Comparison of ENCODE assay signal across 9 cellular contexts in genomic region chr1:206809504-206810084, GRCh38. TPM values are rescaled to one million over a fixed set of nuclear protein-coding genes. Genes with fewer than 3 reads are reported as not detected.
A peak's percentile ranks its signal among the peaks of the same experiment; 100 is the strongest.
DNase-seq lines count a peak whose midpoint lies in the region; ATAC-seq, FAIRE-seq and TF ChIP-seq lines count a peak whose summit lies in the region.
"Had no signal": no experiment of that assay in that cellular context is flagged by ENCODE, and none has a peak within 500 bp of the region (broad histone marks: within the 10 kb centered on the region; RNA-seq: fewer than 3 reads in every experiment).

No MANE protein-coding gene starts in this region.

- no peaks in the 10 kb centered on the region for H3K4me1 ChIP-seq in kidney (ENCODE audit: control insufficient read depth in 1 of 2, insufficient read depth in 1 of 2, low read depth in 1 of 2, low read length in 2 of 2)

- DNase-seq in DMS 273 (lab: John Stamatoyannopoulos, UW; ENCODE audit: unreplicated experiment) (peak; percentile 40), DMS 273 treated with DMSO at 0.1 percent for 48 hours (lab: John Stamatoyannopoulos, UW) (no peak), Kasumi-1 (lab: John Stamatoyannopoulos, UW) (peak; percentile 28 to 39), kidney (no peak), D341Med (ENCODE audit: low spot score) (no peak), dedifferentiated amniotic fluid mesenchymal stem cell (ENCODE audit: extremely low spot score) (no peak)
- peak; percentile 51 for DNase-seq in activated CD4-positive, alpha-beta T cell treated with anti-CD3 and anti-CD28 coated beads for 48 hours

- H3K27ac ChIP-seq in kidney (ENCODE audit: low read depth in 2 of 2, low read length in 2 of 2), result no peak overlapping the region

- no peaks in the 10 kb centered on the region for H3K36me3 ChIP-seq in kidney (ENCODE audit: control insufficient read depth in 1 of 2, insufficient read depth in 2 of 2, low read length in 2 of 2)

- intact Hi-C loops in kidney (cut with DNase I), result no loop called here

- peaks cover 0 to 7% of the 10 kb centered on the region in 2 donors for H3K9me3 ChIP-seq in kidney (ENCODE audit: control insufficient read depth in 1 of 2, low read length in 2 of 2)

- no peak overlapping the region for H3K4me3 ChIP-seq in kidney (ENCODE audit: low read length in 2 of 2)

- FAIRE-seq in kidney (lab: Jason Lieb, UNC), result no peak
- FAIRE-seq: A204.1 had no signal

- TF ChIP-seq CTCF in kidney (IDR thresholded peaks at IDR 0.05; ENCODE audit: borderline replicate concordance, extremely low read depth, insufficient read depth), result peak; percentile 26

- H3K9ac ChIP-seq in kidney (ENCODE audit: low read length in 2 of 2), result no peak overlapping the region

- no peak for ATAC-seq in GM21528 (IDR thresholded peaks at IDR 0.05; ENCODE audit: low FRiP score, unreplicated experiment)

RNA-seq across cellular contexts. Expression of gene IL10, which starts 37.3 kb away (rescaled TPM):
- 2.5 TPM for total RNA-seq in kidney
- 0.49 TPM for polyA plus RNA-seq in kidney (ENCODE audit: insufficient read depth, low read depth, low replicate concordance)

RNA-seq across cellular contexts. Expression of gene IL19, which starts 39.0 kb away (rescaled TPM):
- total RNA-seq in kidney, result 3.6 TPM
- 0.41 TPM for polyA plus RNA-seq in kidney (ENCODE audit: insufficient read depth, low read depth, low replicate concordance)

RNA-seq across cellular contexts. Expression of gene IL20, which starts 55.8 kb away (rescaled TPM):
- total RNA-seq in kidney, result not detected
- not detected for polyA plus RNA-seq in kidney (ENCODE audit: insufficient read depth, low read depth, low replicate concordance)

Comparison
In these comparisons a context has a peak if more than half of its experiments do, and no peak if none do; other contexts are left out.
1. DNase-seq: peak in DMS 273 (single experiment), Kasumi-1 (2 of 2) and activated CD4-positive, alpha-beta T cell treated with anti-CD3 and anti-CD28 coated beads for 48 hours (single experiment); none in DMS 273 treated with DMSO at 0.1 percent for 48 hours (single experiment), kidney (single experiment), D341Med (single experiment) and dedifferentiated amniotic fluid mesenchymal stem cell (single experiment).